In the genomic region with DNA sequence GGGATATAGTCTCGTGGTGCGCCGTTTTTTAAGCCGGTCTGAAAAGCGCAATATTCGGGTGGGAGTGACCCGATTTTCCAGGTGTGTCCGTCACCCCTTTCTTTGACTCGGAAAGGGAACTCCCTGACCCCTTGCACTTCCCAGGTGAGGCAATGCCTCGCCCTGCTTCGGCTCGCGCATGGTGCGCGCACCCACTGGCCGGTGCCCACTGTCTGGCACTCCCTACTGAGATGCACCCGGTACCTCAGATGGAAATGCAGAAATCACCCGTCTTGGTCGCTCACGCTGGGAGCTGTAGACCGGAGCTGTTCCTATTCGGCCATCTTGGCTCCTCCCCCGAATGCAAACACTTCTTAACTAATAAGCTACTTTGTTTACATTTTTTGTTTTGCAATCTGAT, we compare ENCODE assay signal across 7 cellular contexts.
DNase-seq lines count a peak whose midpoint lies in the region; ATAC-seq and TF ChIP-seq lines count a peak whose summit lies in the region.
"Not testable (repeated sequence)": the region's sequence is repeated elsewhere in the genome, so short reads cannot be mapped to it uniquely, and the experiment has no call there.

No MANE protein-coding gene starts in this region.

- not testable (repeated sequence) for H3K27ac ChIP-seq in HUES6 (ENCODE audit: low read depth, low read length); SU-DHL-6 (ENCODE audit: low read depth, low read length); right cardiac atrium (ENCODE audit: low read length)

- not testable (repeated sequence) for H3K36me3 ChIP-seq in HUES6 (ENCODE audit: control insufficient read depth, insufficient read depth, low read length); SU-DHL-6 (ENCODE audit: low read length)

- not testable (repeated sequence) for H3F3A ChIP-seq in SU-DHL-6 (ENCODE audit: insufficient read depth)

- intact Hi-C loops in right cardiac atrium (cut with DNase I): not testable (repeated sequence)

- TF ChIP-seq CTCF in SU-DHL-6 (IDR thresholded peaks at IDR 0.05; ENCODE audit: insufficient read depth, low read length, poor library complexity, severe bottlenecking): not testable (repeated sequence)

- not testable (repeated sequence) for ATAC-seq in right cardiac atrium

- H3K27me3 ChIP-seq in HUES6 (ENCODE audit: control insufficient read depth, insufficient read depth, low read length); SU-DHL-6 (ENCODE audit: low read length); right cardiac atrium (ENCODE audit: control insufficient read depth, insufficient read depth): not testable (repeated sequence)

- not testable (repeated sequence) for H4K20me1 ChIP-seq in SU-DHL-6 (ENCODE audit: low read depth, low read length)

- not testable (repeated sequence) for H3K4me2 ChIP-seq in SU-DHL-6 (ENCODE audit: low read depth, low read length, poor library complexity, severe bottlenecking)

- H3K9me2 ChIP-seq in SU-DHL-6 (replicated peaks; ENCODE audit: insufficient read depth, low read length): not testable (repeated sequence)

- DNase-seq in DMS53 (lab: John Stamatoyannopoulos, UW) (peak; percentile 72), NCI-H146 (lab: John Stamatoyannopoulos, UW) (peak; percentile 39), NCI-H510A (lab: John Stamatoyannopoulos, UW) (peak; percentile 16), NCI-H748 treated with DMSO at 0.1 percent for 48 hours (lab: John Stamatoyannopoulos, UW) (peak; percentile 7), right cardiac atrium (peak in 2 of 3 donors; percentile 17 to 18)

- H3K79me2 ChIP-seq in SU-DHL-6 (ENCODE audit: insufficient read depth, low read length): not testable (repeated sequence)

- H3K9me3 ChIP-seq in HUES6 (ENCODE audit: control insufficient read depth, insufficient read depth, low read depth, low read length); SU-DHL-6 (ENCODE audit: insufficient read depth, low read length); right cardiac atrium (ENCODE audit: control insufficient read depth, low read length): not testable (repeated sequence)

- H3K4me1 ChIP-seq in HUES6 (ENCODE audit: control insufficient read depth, insufficient read depth, low read length); right cardiac atrium (ENCODE audit: control insufficient read depth, insufficient read depth, low read length): not testable (repeated sequence)

- H2AFZ ChIP-seq in SU-DHL-6 (ENCODE audit: low read depth, low read length, severe bottlenecking): peak overlapping the region; percentile 27

- not testable (repeated sequence) for H3K9ac ChIP-seq in HUES6 (ENCODE audit: low read length); SU-DHL-6 (ENCODE audit: low read length)

- H3K4me3 ChIP-seq in HUES6 (ENCODE audit: low read depth, low read length): peak overlapping the region; percentile 40; the same call in 1 of the 2 replicates
- not testable (repeated sequence) for H3K4me3 ChIP-seq in SU-DHL-6 (ENCODE audit: insufficient read depth, low read length, poor library complexity, severe bottlenecking); right cardiac atrium (ENCODE audit: low read length)

- WGBS in right cardiac atrium: 89% methylated on average over 21 of the region's 23 CpGs

Comparison
In these comparisons a context has a peak if more than half of its experiments do, and no peak if none do; other contexts are left out.
1. DNase-seq: peak in every context shown above with its lines; median percentile 72 in DMS53; 39 in NCI-H146; 18 in right cardiac atrium; 16 in NCI-H510A; 7 in NCI-H748 treated with DMSO at 0.1 percent for 48 hours.